18 cellular contexts compared by ENCODE assay signal in genomic region chr1:113031060-113031933, GRCh38. TPM values are rescaled to one million over a fixed set of nuclear protein-coding genes. Genes with fewer than 3 reads are reported as not detected.
A peak's percentile ranks its signal among the peaks of the same experiment; 100 is the strongest.
DNase-seq lines count a peak whose midpoint lies in the region; ATAC-seq, FAIRE-seq and TF ChIP-seq lines count a peak whose summit lies in the region.
"Had no signal": no experiment of that assay in that cellular context is flagged by ENCODE, and none has a peak within 500 bp of the region (broad histone marks: within the 10 kb centered on the region; RNA-seq: fewer than 3 reads in every experiment).

No MANE protein-coding gene starts in this region.

- H3K9me2 ChIP-seq in OCI-LY7 (ENCODE audit: insufficient read depth, low read length) = no peaks in the 10 kb centered on the region

- H3K9me3 ChIP-seq in OCI-LY7 (ENCODE audit: low read length) = no peaks in the 10 kb centered on the region
- H3K9me3 ChIP-seq in gastroesophageal sphincter = no peaks in the 10 kb centered on the region
- H3K9me3 ChIP-seq: neutrophil, SJSA1, tibial nerve had no signal

- no peak for TF ChIP-seq POLR2A in gastroesophageal sphincter (IDR thresholded peaks at IDR 0.05)

- H3K4me1 ChIP-seq in OCI-LY7 (ENCODE audit: insufficient read depth, low read length, poor library complexity, severe bottlenecking) (no peaks in the 10 kb centered on the region), gastroesophageal sphincter (no peaks in the 10 kb centered on the region)
- H3K4me1 ChIP-seq: SJSA1, tibial nerve had no signal

- DNase-seq in GM10248 (ENCODE audit: extremely low spot score) = peak; percentile 45
- no peak for DNase-seq in GM19239 (ENCODE audit: insufficient read length, low spot score)
- DNase-seq in OCI-LY7 (ENCODE audit: low spot score) = no peak
- no peak for DNase-seq in globus pallidus (ENCODE audit: low spot score)
- DNase-seq in activated T-helper 2 cell treated with anti-CD3 and anti-CD28 coated beads, Interferon-gamma antibody, Interleukin-2, Interleukin-4, amounts not matched to agents 10 μg/mL and 5 μg/mL and 100 μg/mL, durations not matched to agents 14 hours and 24 hours and 36 hours (ENCODE audit: low spot score) = no peak
- DNase-seq: activated naive CD8-positive, alpha-beta T cell treated with anti-CD3 and anti-CD28 coated beads for 36 hours; DMS153; Karpas-422; mammary epithelial cell; NCI-H2029 treated with DMSO at 0.1 percent for 48 hours; small intestine had no signal

- WGBS in gastroesophageal sphincter (ENCODE audit: low coverage in 1 of 2), 2 donors = 81 to 86% methylated on average over 5 to 6 of the region's 9 CpGs

- TF ChIP-seq CTCF in GM10248 (IDR thresholded peaks at IDR 0.05; ENCODE audit: control extremely low read depth, extremely low read depth, low read depth, missing control alignments) (no peak), OCI-LY7 (conservative IDR thresholded peaks at IDR 0.05; ENCODE audit: low read length) (no peak), gastroesophageal sphincter (IDR thresholded peaks at IDR 0.05) (no peak)

- H3K36me3 ChIP-seq in OCI-LY7 (ENCODE audit: insufficient read depth, low read length) (no peaks in the 10 kb centered on the region), gastroesophageal sphincter (no peaks in the 10 kb centered on the region)
- H3K36me3 ChIP-seq: neutrophil, SJSA1, tibial nerve had no signal

- H3K27ac ChIP-seq in OCI-LY7 (ENCODE audit: low read depth, low read length, poor library complexity, severe bottlenecking) = no peak overlapping the region
- H3K27ac ChIP-seq in gastroesophageal sphincter = no peak overlapping the region
- H3K27ac ChIP-seq: neutrophil, SJSA1, tibial nerve had no signal

- no peak overlapping the region for H3K27ac Mint-ChIP-seq in activated T-helper 2 cell treated with anti-CD3 and anti-CD28 coated beads, Interferon-gamma antibody, Interleukin-2, Interleukin-4, amounts not matched to agents 10 μg/mL and 5 μg/mL and 100 μg/mL, durations not matched to agents 14 hours and 24 hours and 36 hours
- H3K27ac Mint-ChIP-seq: activated naive CD8-positive, alpha-beta T cell treated with anti-CD3 and anti-CD28 coated beads for 36 hours; GM23338 had no signal

- ATAC-seq in HG02840 (IDR thresholded peaks at IDR 0.05; ENCODE audit: low FRiP score, unreplicated experiment) = peak; percentile 73
- ATAC-seq in gastroesophageal sphincter = no peak
- no peak for ATAC-seq in GM19324 (IDR thresholded peaks at IDR 0.05; ENCODE audit: low FRiP score, unreplicated experiment)
- ATAC-seq: GM23338 had no signal

- H3K4me3 Mint-ChIP-seq in activated T-helper 2 cell treated with anti-CD3 and anti-CD28 coated beads, Interferon-gamma antibody, Interleukin-2, Interleukin-4, amounts not matched to agents 10 μg/mL and 5 μg/mL and 100 μg/mL, durations not matched to agents 14 hours and 24 hours and 36 hours (ENCODE audit: low read depth) = no peak overlapping the region
- H3K4me3 Mint-ChIP-seq: activated naive CD8-positive, alpha-beta T cell treated with anti-CD3 and anti-CD28 coated beads for 36 hours; GM23338 had no signal

- H3K4me2 ChIP-seq in OCI-LY7 (ENCODE audit: low read length) = no peak overlapping the region
- H3K4me2 ChIP-seq: GM23338 had no signal

- FAIRE-seq in GM19239 (lab: Jason Lieb, UNC) = peak; percentile 83
- FAIRE-seq: small intestine had no signal

- no peak overlapping the region for H3K4me3 ChIP-seq in OCI-LY7 (ENCODE audit: low read depth, low read length, poor library complexity, severe bottlenecking)
- H3K4me3 ChIP-seq in gastroesophageal sphincter = no peak overlapping the region
- H3K4me3 ChIP-seq: GM23338, SJSA1, tibial nerve had no signal

- BruUV-seq in OCI-LY7 (replicated peaks; lab: Mats Ljungman, UMichigan) = TSS peak; percentile 36

- POLR2A ChIA-PET in GM10248 (lab: Yijun Ruan, JAX) = no interaction called here
- POLR2A ChIA-PET in OCI-LY7 (lab: Charles Lee) = no interaction called here

- H4K20me1 ChIP-seq in OCI-LY7 (ENCODE audit: insufficient read depth, low read length) = no peaks in the 10 kb centered on the region

- CTCF ChIA-PET in GM10248 (lab: Yijun Ruan, JAX) = interaction anchor here (1.2 to 3.1 kb wide), 4 partner anchors 11 to 141 kb away, joined by 3 to 18 read pairs (median 6); no protein-coding TSS in a partner anchor
- CTCF ChIA-PET in OCI-LY7 (lab: Charles Lee; ENCODE audit: unreplicated experiment) = no interaction called here

- no peak for TF ChIP-seq EP300 in gastroesophageal sphincter (IDR thresholded peaks at IDR 0.05)

- H3K36me3 Mint-ChIP-seq in activated T-helper 2 cell treated with anti-CD3 and anti-CD28 coated beads, Interferon-gamma antibody, Interleukin-2, Interleukin-4, amounts not matched to agents 10 μg/mL and 5 μg/mL and 100 μg/mL, durations not matched to agents 14 hours and 24 hours and 36 hours (ENCODE audit: low read depth) = no peaks in the 10 kb centered on the region
- H3K36me3 Mint-ChIP-seq: activated naive CD8-positive, alpha-beta T cell treated with anti-CD3 and anti-CD28 coated beads for 36 hours had no signal

- intact Hi-C loops in OCI-LY7 (cut with micrococcal nuclease; ENCODE audit: unreplicated experiment) = no loop called here
- intact Hi-C loops in activated T-helper 2 cell treated with anti-CD3 and anti-CD28 coated beads, Interferon-gamma antibody, Interleukin-2, Interleukin-4, amounts not matched to agents 10 μg/mL and 5 μg/mL and 100 μg/mL, durations not matched to agents 14 hours and 24 hours and 36 hours (cut with micrococcal nuclease) = no loop called here

- no peak overlapping the region for H2AFZ ChIP-seq in OCI-LY7 (ENCODE audit: low read length)
- H2AFZ ChIP-seq: GM23338 had no signal

- no peaks in the 10 kb centered on the region for H3K79me2 ChIP-seq in OCI-LY7 (ENCODE audit: insufficient read depth, low read depth, low read length)

- peaks cover 11% of the 10 kb centered on the region for H3K4me1 Mint-ChIP-seq in activated T-helper 2 cell treated with anti-CD3 and anti-CD28 coated beads, Interferon-gamma antibody, Interleukin-2, Interleukin-4, amounts not matched to agents 10 μg/mL and 5 μg/mL and 100 μg/mL, durations not matched to agents 14 hours and 24 hours and 36 hours (ENCODE audit: low read depth)

- H3K27me3 Mint-ChIP-seq in activated T-helper 2 cell treated with anti-CD3 and anti-CD28 coated beads, Interferon-gamma antibody, Interleukin-2, Interleukin-4, amounts not matched to agents 10 μg/mL and 5 μg/mL and 100 μg/mL, durations not matched to agents 14 hours and 24 hours and 36 hours (ENCODE audit: low read depth) = no peaks in the 10 kb centered on the region
- H3K27me3 Mint-ChIP-seq: activated naive CD8-positive, alpha-beta T cell treated with anti-CD3 and anti-CD28 coated beads for 36 hours had no signal

- H3K9me3 Mint-ChIP-seq in activated T-helper 2 cell treated with anti-CD3 and anti-CD28 coated beads, Interferon-gamma antibody, Interleukin-2, Interleukin-4, amounts not matched to agents 10 μg/mL and 5 μg/mL and 100 μg/mL, durations not matched to agents 14 hours and 24 hours and 36 hours = no peaks in the 10 kb centered on the region
- H3K9me3 Mint-ChIP-seq: activated naive CD8-positive, alpha-beta T cell treated with anti-CD3 and anti-CD28 coated beads for 36 hours; GM23338 had no signal

- H3K27me3 ChIP-seq in gastroesophageal sphincter = no peaks in the 10 kb centered on the region
- H3K27me3 ChIP-seq: SJSA1, tibial nerve had no signal

RNA-seq across cellular contexts. Expression of gene LRIG2, which starts 41.7 kb away (rescaled TPM):
- total RNA-seq in OCI-LY7 (2014; rRNA removed; shearing (Covaris generic)) = 11.6 and 11.9 TPM in 2 replicates
- total RNA-seq in OCI-LY7 (2022) (16.7 and 22.3 TPM in 2 replicates), gastroesophageal sphincter (10 to 100 TPM in 2 of 4 donors, 1 to 10 TPM in 2; 8.6 to 13.6 (median 10.7) TPM)
- 12.3 and 14.5 TPM in 2 replicates for total RNA-seq in activated T-helper 2 cell treated with anti-CD3 and anti-CD28 coated beads, Interferon-gamma antibody, Interleukin-2, Interleukin-4, amounts not matched to agents 10 μg/mL and 5 μg/mL and 100 μg/mL, durations not matched to agents 14 hours and 24 hours and 36 hours
